In the genomic region with DNA sequence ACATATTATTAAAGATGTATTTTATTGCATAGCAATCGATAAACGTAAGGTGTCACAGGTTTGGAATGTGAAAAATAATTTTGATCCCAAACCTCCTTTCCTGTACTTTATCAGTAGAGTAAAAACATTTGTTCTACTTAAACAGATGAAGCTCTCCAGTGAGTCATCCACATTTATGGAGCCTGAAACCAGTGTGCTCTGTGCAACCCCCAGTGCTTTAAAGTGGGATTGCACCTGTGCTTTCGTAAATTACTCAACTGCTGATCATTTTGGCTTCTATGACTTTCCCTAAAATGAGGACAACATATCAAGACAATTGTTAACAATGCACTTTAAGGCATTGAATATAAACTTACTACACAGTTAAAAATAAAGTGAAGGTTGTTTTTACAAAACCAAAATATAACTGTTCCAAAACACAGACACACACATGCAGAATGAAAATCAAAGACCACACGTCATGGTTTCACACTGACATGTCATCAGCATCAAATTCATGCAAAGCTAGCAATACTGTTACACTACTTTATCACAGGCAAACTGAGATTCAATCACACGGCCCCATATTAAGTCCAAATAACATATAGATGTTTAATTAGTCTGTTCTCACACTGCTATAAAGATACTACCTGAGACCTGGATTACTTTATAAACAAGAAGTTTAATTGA, we compare ENCODE assay signal across 9 cellular contexts. TPM values are rescaled to one million over a fixed set of nuclear protein-coding genes. Genes with fewer than 3 reads are reported as not detected.
DNase-seq lines count a peak whose midpoint lies in the region; ATAC-seq, FAIRE-seq and TF ChIP-seq lines count a peak whose summit lies in the region.
"Had no signal": no experiment of that assay in that cellular context is flagged by ENCODE, and none has a peak within 500 bp of the region (broad histone marks: within the 10 kb centered on the region; RNA-seq: fewer than 3 reads in every experiment).

No MANE protein-coding gene starts in this region.

- peak; percentile 69 for ATAC-seq in activated naive CD8-positive, alpha-beta T cell treated with anti-CD3 and anti-CD28 coated beads, Interleukin-2, amount 50 U/mL, for 24 hours
- peak; percentile 44 for ATAC-seq in upper lobe of right lung
- no peak for ATAC-seq in GM18858 (IDR thresholded peaks at IDR 0.05; ENCODE audit: unreplicated experiment)

- H3K9ac ChIP-seq in kidney (ENCODE audit: low read length in 2 of 2) = no peak overlapping the region
- H3K9ac ChIP-seq: BLaER1 treated with 17β-estradiol and CSF1 and Interleukin-3, amounts not matched to agents 10 nM and 100 nM had no signal

- H3K9me3 Mint-ChIP-seq in activated naive CD8-positive, alpha-beta T cell treated with anti-CD3 and anti-CD28 coated beads, Interleukin-2, amount 50 U/mL, for 24 hours = peaks cover 10% of the 10 kb centered on the region

- H3K27ac ChIP-seq in kidney (ENCODE audit: low read depth in 2 of 2, low read length in 2 of 2) = no peak overlapping the region
- H3K27ac ChIP-seq in upper lobe of right lung = no peak overlapping the region

- DNase-seq in NCI-H2029 (lab: John Stamatoyannopoulos, UW) = peak; percentile 10
- DNase-seq in NCI-H2029 treated with DMSO at 0.1 percent for 48 hours (lab: John Stamatoyannopoulos, UW) = no peak
- DNase-seq in activated naive CD8-positive, alpha-beta T cell treated with anti-CD3 and anti-CD28 coated beads, Interleukin-2, amount 50 U/mL, for 24 hours = no peak
- no peak for DNase-seq in kidney
- no peak for DNase-seq in upper lobe of right lung
- no peak for DNase-seq in NCI-H1048 (lab: John Stamatoyannopoulos, UW)

- H3K4me1 ChIP-seq in kidney (ENCODE audit: control insufficient read depth in 1 of 2, insufficient read depth in 1 of 2, low read depth in 1 of 2, low read length in 2 of 2) = no peaks in the 10 kb centered on the region
- no peaks in the 10 kb centered on the region for H3K4me1 ChIP-seq in upper lobe of right lung

- no peaks in the 10 kb centered on the region for H3K27me3 Mint-ChIP-seq in activated naive CD8-positive, alpha-beta T cell treated with anti-CD3 and anti-CD28 coated beads, Interleukin-2, amount 50 U/mL, for 24 hours

- H3K27me3 ChIP-seq in upper lobe of right lung = no peaks in the 10 kb centered on the region
- H3K27me3 ChIP-seq: BLaER1 treated with 17β-estradiol and CSF1 and Interleukin-3, amounts not matched to agents 10 nM and 100 nM had no signal

- no peak for TF ChIP-seq EP300 in Ishikawa (IDR thresholded peaks at IDR 0.05; ENCODE audit: borderline replicate concordance)

- peaks cover 48% of the 10 kb centered on the region for H3K36me3 Mint-ChIP-seq in activated naive CD8-positive, alpha-beta T cell treated with anti-CD3 and anti-CD28 coated beads, Interleukin-2, amount 50 U/mL, for 24 hours (ENCODE audit: low read depth)

- H3K36me3 ChIP-seq in kidney (ENCODE audit: control insufficient read depth in 1 of 2, insufficient read depth in 2 of 2, low read length in 2 of 2) (peaks cover 21 to 32% of the 10 kb centered on the region in 2 donors), upper lobe of right lung (peaks cover 63% of the 10 kb centered on the region)

- intact Hi-C loops in kidney (cut with DNase I) (no loop called here), upper lobe of right lung (cut with DNase I) (no loop called here)

- no peak for FAIRE-seq in kidney (lab: Jason Lieb, UNC)

- H3K4me3 Mint-ChIP-seq in activated naive CD8-positive, alpha-beta T cell treated with anti-CD3 and anti-CD28 coated beads, Interleukin-2, amount 50 U/mL, for 24 hours = no peak overlapping the region

- no peak overlapping the region for H3K27ac Mint-ChIP-seq in activated naive CD8-positive, alpha-beta T cell treated with anti-CD3 and anti-CD28 coated beads, Interleukin-2, amount 50 U/mL, for 24 hours

- peak; percentile 34; the same call in 1 of the 2 replicates for TF ChIP-seq RAD21 in Ishikawa (IDR thresholded peaks at IDR 0.05; ENCODE audit: low read depth)

- H3K4me3 ChIP-seq in kidney (ENCODE audit: low read length in 2 of 2) (no peak overlapping the region), upper lobe of right lung (no peak overlapping the region)

- peaks cover 30% of the 10 kb centered on the region for H3K4me1 Mint-ChIP-seq in activated naive CD8-positive, alpha-beta T cell treated with anti-CD3 and anti-CD28 coated beads, Interleukin-2, amount 50 U/mL, for 24 hours

- TF ChIP-seq CTCF in kidney (IDR thresholded peaks at IDR 0.05; ENCODE audit: borderline replicate concordance, extremely low read depth, insufficient read depth) = peak; percentile 47
- peak; percentile 37 for TF ChIP-seq CTCF in upper lobe of right lung (IDR thresholded peaks at IDR 0.05)

- H3K9me3 ChIP-seq in kidney (ENCODE audit: control insufficient read depth in 1 of 2, low read length in 2 of 2) (peaks cover 0 to 2% of the 10 kb centered on the region in 2 donors), upper lobe of right lung (no peaks in the 10 kb centered on the region)

TF ChIP-seq in Ishikawa, 13 proteins besides CTCF, POLR2A, EP300 and RAD21:
- TF ChIP-seq, protein P1, sequence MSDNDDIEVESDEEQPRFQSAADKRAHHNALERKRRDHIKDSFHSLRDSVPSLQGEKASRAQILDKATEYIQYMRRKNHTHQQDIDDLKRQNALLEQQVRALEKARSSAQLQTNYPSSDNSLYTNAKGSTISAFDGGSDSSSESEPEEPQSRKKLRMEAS (IDR thresholded peaks at IDR 0.05) = no peak
- TF ChIP-seq TCF12 (IDR thresholded peaks at IDR 0.05; ENCODE audit: low read depth) = no peak

RNA-seq across cellular contexts. Expression of gene TMEM18, which starts 9.7 kb away (rescaled TPM):
- 24.0 TPM for total RNA-seq in kidney
- polyA plus RNA-seq in kidney (ENCODE audit: insufficient read depth, low read depth, low replicate concordance) = 29.7 TPM
- 21.3 TPM for total RNA-seq in upper lobe of right lung
